In the genomic region with DNA sequence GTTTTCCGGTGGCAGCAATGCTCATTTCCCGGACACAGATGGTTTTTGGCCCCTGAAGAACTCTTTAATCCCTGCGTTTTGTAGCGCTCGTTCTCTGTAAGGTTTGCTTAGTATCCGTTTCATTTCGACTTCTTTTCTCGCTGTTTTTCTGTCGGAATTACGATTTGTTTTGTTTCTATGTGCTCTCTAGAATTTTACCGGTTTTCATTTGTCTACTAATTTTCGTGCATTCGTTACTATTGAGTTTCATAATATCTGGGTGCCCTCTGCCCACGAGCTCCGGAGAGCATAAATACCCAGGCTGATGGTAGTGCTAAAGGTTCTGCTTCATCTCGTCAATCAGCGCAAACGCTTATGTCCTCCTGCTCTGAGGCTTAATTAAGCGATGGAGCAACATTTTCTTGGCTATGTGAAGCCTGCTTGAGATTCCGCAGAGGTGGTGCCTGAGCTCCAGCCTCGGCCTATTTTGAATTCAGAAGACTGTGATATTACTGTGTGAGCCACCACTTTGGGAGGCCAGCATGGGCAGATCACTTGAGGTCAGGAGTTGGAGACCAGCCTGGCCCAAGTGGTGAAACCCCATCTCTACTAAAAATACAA, we compare ENCODE assay signal across 8 cellular contexts. TPM values are rescaled to one million over a fixed set of nuclear protein-coding genes. Genes with fewer than 3 reads are reported as not detected.
DNase-seq lines count a peak whose midpoint lies in the region; ATAC-seq, FAIRE-seq and TF ChIP-seq lines count a peak whose summit lies in the region.

No MANE protein-coding gene starts in this region.

- TF ChIP-seq RAD21 in SK-N-SH (IDR thresholded peaks at IDR 0.05; ENCODE audit: low read length): no peak

- H3K4me2 ChIP-seq in SK-N-SH: peak overlapping the region; percentile 80

- peaks cover 0 to 3% of the 10 kb centered on the region in 2 experiments; a peak in 1 of 4 replicates for H3K4me1 ChIP-seq in SK-N-SH (ENCODE audit: control insufficient read depth in 1 of 2, insufficient read depth in 2 of 2, low read depth in 1 of 2, low read length in 1 of 2)
- peaks cover 5 to 15% of the 10 kb centered on the region in 2 donors for H3K4me1 ChIP-seq in gastrocnemius medialis

- TF ChIP-seq POLR2A in gastrocnemius medialis (IDR thresholded peaks at IDR 0.05) (no peak), GM12892 (IDR thresholded peaks at IDR 0.05; ENCODE audit: low read depth, low read length) (no peak)

- no peaks in the 10 kb centered on the region for H4K20me1 ChIP-seq in SK-N-SH (ENCODE audit: insufficient read depth)

- peak overlapping the region in 1 of 2 experiments; percentile 85; a peak in 2 of 4 replicates for H3K27ac ChIP-seq in SK-N-SH (ENCODE audit: low read depth in 2 of 2, low read length in 1 of 2)
- H3K27ac ChIP-seq in gastrocnemius medialis: peak overlapping the region; percentile 85 to 93 (median 88)

- H3K79me2 ChIP-seq in SK-N-SH (ENCODE audit: insufficient read depth): no peaks in the 10 kb centered on the region

- FAIRE-seq in GM12892 (lab: Jason Lieb, UNC): no peak

- H3K9me3 ChIP-seq in SK-N-SH (no peaks in the 10 kb centered on the region), gastrocnemius medialis (no peaks in the 10 kb centered on the region)

- TF ChIP-seq CTCF in GM06990 (IDR thresholded peaks at IDR 0.05; ENCODE audit: insufficient read depth, low read length, poor library complexity, severe bottlenecking) (no peak), SK-N-SH (IDR thresholded peaks at IDR 0.05) (0 out of 2 replicates have a peak, but pooled peaks have one; percentile 1), epithelial cell of proximal tubule (conservative IDR thresholded peaks at IDR 0.05; ENCODE audit: low read depth, low read length) (no peak), gastrocnemius medialis (IDR thresholded peaks at IDR 0.05 in 4 of 5, conservative IDR thresholded peaks at IDR 0.05 in 1 of 5) (peak in 1 of 5 experiments; percentile 6)

- H3K36me3 ChIP-seq in GM06990 (ENCODE audit: control insufficient read depth, insufficient read depth, low read length): no peaks in the 10 kb centered on the region
- H3K36me3 ChIP-seq in SK-N-SH (replicated peaks in 1 of 2; ENCODE audit: control insufficient read depth in 1 of 2, insufficient read depth in 2 of 2, low read length in 1 of 2): no peaks in the 10 kb centered on the region
- H3K36me3 ChIP-seq in gastrocnemius medialis: no peaks in the 10 kb centered on the region

- WGBS in SK-N-SH (ENCODE audit: low lambda C conversion rate): 4% methylated on average over 21 of the region's 21 CpGs

- intact Hi-C loops in gastrocnemius medialis (cut with DNase I; ENCODE audit: low total_unique reads): loop anchor here (1.0 to 5.0 kb wide), 5 partner anchors 24 to 488 kb away; a partner anchor contains a TSS

- POLR2A ChIA-PET in SK-N-SH (lab: Yijun Ruan, JAX): no interaction called here

- peaks cover 19% of the 10 kb centered on the region for H3F3A ChIP-seq in SK-N-SH (replicated peaks; ENCODE audit: insufficient read depth)

- no peak for ATAC-seq in gastrocnemius medialis
- ATAC-seq in GM18519 (IDR thresholded peaks at IDR 0.05; ENCODE audit: low FRiP score, unreplicated experiment): no peak
- ATAC-seq in GM21529 (IDR thresholded peaks at IDR 0.05; ENCODE audit: unreplicated experiment): no peak

- in situ Hi-C loops in gastrocnemius medialis (cut with MboI; ENCODE audit: low sequenced_read_pairs in 4 of 4): loop anchor here in 1 of 4 donors (10.0 kb wide), 1 partner anchor 110 kb away; no protein-coding TSS in a partner anchor

- DNase-seq in GM06990 (ENCODE audit: extremely low read depth, insufficient read length) (no peak), SK-N-SH (no peak), epithelial cell of proximal tubule (ENCODE audit: low read depth) (no peak), gastrocnemius medialis (no peak), GM12892 (ENCODE audit: insufficient read length) (no peak)
- no peak for DNase-seq in stimulated activated CD4-positive, alpha-beta T cell treated with anti-CD3 and anti-CD28 coated beads, Interleukin-4, amount 100 ng/mL, for 4 hours

- CTCF ChIA-PET in SK-N-SH (lab: Yijun Ruan, JAX): interaction anchor here (0.8 to 5.1 kb wide), 8 partner anchors 12 to 112 kb away, joined by 3 to 41 read pairs (median 4); a partner anchor contains a TSS

- H3K9me2 ChIP-seq in SK-N-SH: no peaks in the 10 kb centered on the region

- no peak for TF ChIP-seq EP300 in SK-N-SH (IDR thresholded peaks at IDR 0.05; ENCODE audit: borderline replicate concordance in 1 of 2, low read depth in 1 of 2, low read length in 1 of 2)

- H3K27me3 ChIP-seq in GM06990 (replicated peaks; ENCODE audit: control insufficient read depth, insufficient read depth, low read length): no peaks in the 10 kb centered on the region
- H3K27me3 ChIP-seq in SK-N-SH (ENCODE audit: insufficient read depth): peaks cover 56% of the 10 kb centered on the region; the same call in 1 of the 2 replicates
- peaks cover 71 to 87% (median 72%) of the 10 kb centered on the region in 3 donors for H3K27me3 ChIP-seq in gastrocnemius medialis

- H2AFZ ChIP-seq in SK-N-SH (ENCODE audit: low read depth): peak overlapping the region; percentile 74

- peak overlapping the region; percentile 28; the same call in 1 of the 2 replicates for H3K9ac ChIP-seq in SK-N-SH

- H3K4me3 ChIP-seq in GM06990 (replicated peaks; ENCODE audit: low read depth, low read length) (peak overlapping the region; percentile 65), SK-N-SH (ENCODE audit: low read depth in 2 of 2, low read length in 1 of 2) (peak overlapping the region; percentile 45 to 65; a peak in 3 of 4 replicates), epithelial cell of proximal tubule (ENCODE audit: low read depth, low read length) (peak overlapping the region; percentile 65), gastrocnemius medialis (peak overlapping the region; percentile 46 to 70 (median 66))

TF ChIP-seq in SK-N-SH, 30 proteins besides CTCF, POLR2A, EP300 and RAD21:
- TF ChIP-seq NRF1 (IDR thresholded peaks at IDR 0.05; ENCODE audit: low read depth, low read length) (no peak), NFIC (IDR thresholded peaks at IDR 0.05; ENCODE audit: borderline replicate concordance) (no peak)
- TF ChIP-seq, protein P1, sequence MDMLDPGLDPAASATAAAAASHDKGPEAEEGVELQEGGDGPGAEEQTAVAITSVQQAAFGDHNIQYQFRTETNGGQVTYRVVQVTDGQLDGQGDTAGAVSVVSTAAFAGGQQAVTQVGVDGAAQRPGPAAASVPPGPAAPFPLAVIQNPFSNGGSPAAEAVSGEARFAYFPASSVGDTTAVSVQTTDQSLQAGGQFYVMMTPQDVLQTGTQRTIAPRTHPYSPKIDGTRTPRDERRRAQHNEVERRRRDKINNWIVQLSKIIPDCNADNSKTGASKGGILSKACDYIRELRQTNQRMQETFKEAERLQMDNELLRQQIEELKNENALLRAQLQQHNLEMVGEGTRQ (IDR thresholded peaks at IDR 0.05; ENCODE audit: borderline replicate concordance, low read depth, low read length): no peak
- TF ChIP-seq, protein P2, sequence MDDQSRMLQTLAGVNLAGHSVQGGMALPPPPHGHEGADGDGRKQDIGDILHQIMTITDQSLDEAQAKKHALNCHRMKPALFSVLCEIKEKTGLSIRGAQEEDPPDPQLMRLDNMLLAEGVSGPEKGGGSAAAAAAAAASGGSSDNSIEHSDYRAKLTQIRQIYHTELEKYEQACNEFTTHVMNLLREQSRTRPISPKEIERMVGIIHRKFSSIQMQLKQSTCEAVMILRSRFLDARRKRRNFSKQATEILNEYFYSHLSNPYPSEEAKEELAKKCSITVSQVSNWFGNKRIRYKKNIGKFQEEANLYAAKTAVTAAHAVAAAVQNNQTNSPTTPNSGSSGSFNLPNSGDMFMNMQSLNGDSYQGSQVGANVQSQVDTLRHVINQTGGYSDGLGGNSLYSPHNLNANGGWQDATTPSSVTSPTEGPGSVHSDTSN (IDR thresholded peaks at IDR 0.05): no peak

RNA-seq across cellular contexts. Expression of a gene that starts 44.9 kb away (rescaled TPM):
- polyA plus RNA-seq in SK-N-SH (2012; rRNA removed): 1.7 and 1.9 TPM in 2 replicates
- 0.88 and 1.4 TPM in 2 replicates for polyA plus RNA-seq in SK-N-SH (2012; cell fraction: cytosol; rRNA removed)
- polyA plus RNA-seq in SK-N-SH (2012; cell fraction: nucleus; rRNA removed): 3.7 and 5.4 TPM in 2 replicates
- total RNA-seq in epithelial cell of proximal tubule (0.35 and 2.2 TPM in 2 replicates), gastrocnemius medialis (1 to 10 TPM; 1.1 to 3.3 (median 1.4) TPM)
- polyA plus RNA-seq in GM12892 (2012; ENCODE audit: missing spikeins): 0.95 TPM
